ENCODE assay signal across 1 cellular context in the genomic region with DNA sequence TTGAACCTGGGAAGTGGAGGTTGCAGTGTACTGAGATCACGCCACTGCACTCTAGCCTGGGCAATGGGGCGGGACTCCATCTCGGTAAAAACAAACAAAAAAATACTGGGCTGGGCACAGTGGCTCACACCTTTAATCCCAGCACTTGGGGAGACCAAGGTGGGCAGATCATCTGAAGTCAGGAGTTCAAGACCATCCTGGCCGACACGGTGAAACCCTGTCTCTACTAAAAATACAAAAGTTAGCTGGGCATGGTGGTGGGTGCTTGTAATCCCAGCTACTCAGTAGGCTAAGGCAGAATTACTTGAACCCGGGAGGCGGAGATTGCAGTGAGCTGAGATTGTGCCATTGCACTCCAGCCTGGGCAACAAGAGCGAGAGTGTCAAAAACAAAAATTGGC. TPM values are rescaled to one million over a fixed set of nuclear protein-coding genes. Genes with fewer than 3 reads are reported as not detected.
"Had no signal": no experiment of that assay in that cellular context is flagged by ENCODE, and none has a peak within 500 bp of the region (broad histone marks: within the 10 kb centered on the region; RNA-seq: fewer than 3 reads in every experiment).

No MANE protein-coding gene starts in this region.

RNA-seq across cellular contexts. Expression of a gene that starts 14.9 kb away (rescaled TPM):
- total RNA-seq: MCF 10A had no signal
